ENCODE assay signal across 8 cellular contexts in the genomic region with DNA sequence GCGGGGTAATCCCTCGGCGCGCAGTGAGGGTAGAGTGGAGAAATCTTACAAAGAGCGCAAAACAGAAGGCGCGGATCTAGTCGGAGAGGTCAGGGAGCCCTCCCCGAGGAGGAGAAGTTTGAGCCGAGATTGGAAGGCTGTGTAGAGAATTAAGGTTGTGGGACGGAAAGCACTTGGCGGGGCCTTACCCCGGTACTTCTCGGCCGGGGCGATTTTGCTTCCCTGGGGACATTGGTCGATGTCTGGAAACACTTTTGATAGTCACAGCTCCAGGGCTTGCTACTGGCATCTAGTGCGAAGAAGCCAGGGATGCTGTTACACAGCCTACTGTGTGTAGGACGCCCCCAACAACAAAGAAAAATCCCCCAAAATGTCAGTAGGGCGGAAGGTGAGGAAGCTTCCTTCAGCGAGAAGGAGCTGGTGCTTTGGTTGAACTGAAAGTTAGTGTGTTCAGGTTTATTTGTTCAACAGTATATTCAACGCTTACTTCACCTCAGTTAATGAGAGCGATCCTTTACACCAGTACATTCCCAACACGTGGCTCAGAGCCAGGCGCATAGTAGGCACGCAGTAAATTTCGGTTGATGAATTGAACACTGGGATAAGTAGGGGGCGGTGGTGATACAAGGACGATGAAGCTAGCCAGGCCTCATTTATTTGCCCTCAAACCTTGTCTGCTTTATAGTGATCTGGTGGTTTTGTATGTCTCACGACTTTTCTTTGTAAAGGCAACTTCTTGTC. TPM values are rescaled to one million over a fixed set of nuclear protein-coding genes. Genes with fewer than 3 reads are reported as not detected.
DNase-seq lines count a peak whose midpoint lies in the region; ATAC-seq and TF ChIP-seq lines count a peak whose summit lies in the region.

No MANE protein-coding gene starts in this region.

- H3K4me3 ChIP-seq in coronary artery: peak overlapping the region; percentile 74

- no peak for TF ChIP-seq CTCF in RWPE1 (conservative IDR thresholded peaks at IDR 0.05; ENCODE audit: low read depth)
- no peak for TF ChIP-seq CTCF in coronary artery (IDR thresholded peaks at IDR 0.05)
- no peak for TF ChIP-seq CTCF in type B pancreatic cell (conservative IDR thresholded peaks at IDR 0.05)

- H3K4me1 Mint-ChIP-seq in memory B cell (peaks cover 23% of the 10 kb centered on the region), type B pancreatic cell (ENCODE audit: unreplicated experiment) (peaks cover 34% of the 10 kb centered on the region)

- H3K4me3 Mint-ChIP-seq in memory B cell (peak overlapping the region; percentile 97), type B pancreatic cell (peak overlapping the region; percentile 98)

- no peaks in the 10 kb centered on the region for H3K36me3 Mint-ChIP-seq in memory B cell
- peaks cover 9% of the 10 kb centered on the region for H3K36me3 Mint-ChIP-seq in type B pancreatic cell

- DNase-seq in DMS 273 (lab: John Stamatoyannopoulos, UW; ENCODE audit: unreplicated experiment): peak; percentile 50
- DNase-seq in DMS 273 treated with DMSO at 0.1 percent for 48 hours (lab: John Stamatoyannopoulos, UW): no peak
- DNase-seq in HCEC 1CT: peak; percentile 11
- DNase-seq in RWPE1 (ENCODE audit: low spot score): peak; percentile 45
- DNase-seq in coronary artery (ENCODE audit: low spot score): no peak
- no peak for DNase-seq in memory B cell (ENCODE audit: low spot score in 2 of 2)
- no peak for DNase-seq in type B pancreatic cell (ENCODE audit: extremely low spot score, unreplicated experiment)

- H3K9me3 Mint-ChIP-seq in memory B cell (no peaks in the 10 kb centered on the region), type B pancreatic cell (peaks cover 6% of the 10 kb centered on the region)

- H3K27ac Mint-ChIP-seq in memory B cell (peak overlapping the region; percentile 83), type B pancreatic cell (peak overlapping the region; percentile 89)

- CTCF ChIA-PET in RWPE1 (lab: Yijun Ruan, JAX): interaction anchor here (0.5 to 2.4 kb wide), 10 partner anchors 12 to 227 kb away, joined by 3 to 15 read pairs (median 5); partner anchors contain the start of genes ZNF593 and ZNF593OS

- POLR2A ChIA-PET in RWPE1 (lab: Yijun Ruan, JAX; ENCODE audit: low non-redundant PET): interaction anchor here (0.5 kb wide), 1 partner anchor 108 kb away, joined by 3 read pairs; no protein-coding TSS in a partner anchor

- H3K27ac ChIP-seq in RWPE1: peak overlapping the region; percentile 86
- H3K27ac ChIP-seq in coronary artery: peak overlapping the region; percentile 76 to 86

- ATAC-seq in memory B cell (ENCODE audit: low read depth) (no peak), HG03280 (IDR thresholded peaks at IDR 0.05; ENCODE audit: unreplicated experiment) (no peak)

- no peaks in the 10 kb centered on the region for H3K27me3 Mint-ChIP-seq in memory B cell
- H3K27me3 Mint-ChIP-seq in type B pancreatic cell: no peaks in the 10 kb centered on the region

RNA-seq across cellular contexts. Expression of gene CEP85, which starts 0.8 kb away (rescaled TPM):
- 15.9 and 26.8 TPM in 2 replicates for total RNA-seq in type B pancreatic cell (ENCODE audit: low replicate concordance)

RNA-seq across cellular contexts. Expression of gene CATSPER4, which starts 44.4 kb away (rescaled TPM):
- total RNA-seq in type B pancreatic cell (ENCODE audit: low replicate concordance): not detected in 2 replicates

RNA-seq across cellular contexts. Expression of gene SH3BGRL3, which starts 45.1 kb away (rescaled TPM):
- 78.1 and 105 TPM in 2 replicates for total RNA-seq in type B pancreatic cell (ENCODE audit: low replicate concordance)

RNA-seq across cellular contexts. Expression of gene CNKSR1, which starts 57.5 kb away (rescaled TPM):
- total RNA-seq in type B pancreatic cell (ENCODE audit: low replicate concordance): 16.5 and 50.5 TPM in 2 replicates

Comparison
In these comparisons a context has a peak if more than half of its experiments do, and no peak if none do; other contexts are left out.
1. DNase-seq: peak in DMS 273 (single experiment), HCEC 1CT (single experiment) and RWPE1 (single experiment); none in DMS 273 treated with DMSO at 0.1 percent for 48 hours (single experiment), coronary artery (single experiment), memory B cell (0 of 2) and type B pancreatic cell (single experiment).